Comparison of ENCODE assay signal across 1 cellular context in genomic region chr7:74061840-74062539, GRCh38.
TF ChIP-seq lines count a peak whose summit lies in the region.

No MANE protein-coding gene starts in this region.

TF ChIP-seq in H1, 55 proteins besides CTCF, POLR2A, EP300 and RAD21 (continued from another document):
- TF ChIP-seq CHD7 (IDR thresholded peaks at IDR 0.05; ENCODE audit: insufficient replicate concordance, low read length) (no peak), MAFK (IDR thresholded peaks at IDR 0.05; ENCODE audit: low read depth, low read length) (no peak), SIRT6 (IDR thresholded peaks at IDR 0.05; ENCODE audit: low read length) (no peak), KDM1A (IDR thresholded peaks at IDR 0.05; ENCODE audit: borderline replicate concordance, low read length) (peak; percentile 87)
